23 cellular contexts compared by ENCODE assay signal in genomic region chr18:73315381-73315780, GRCh38.
"Had no signal": no experiment of that assay in that cellular context is flagged by ENCODE, and none has a peak within 500 bp of the region (broad histone marks: within the 10 kb centered on the region; RNA-seq: fewer than 3 reads in every experiment).

No MANE protein-coding gene starts in this region.

- H3K27ac ChIP-seq: RWPE1, SJSA1, SK-N-MC had no signal

- H3K4me3 ChIP-seq: MG63, SJSA1, SK-N-MC had no signal

- H3K27me3 ChIP-seq: MG63, SJSA1 had no signal

- H3K9me3 ChIP-seq: MG63, SJSA1 had no signal

- H3K4me1 ChIP-seq: SJSA1 had no signal

- H3K36me3 ChIP-seq: MG63, SJSA1 had no signal

- DNase-seq: IMR-90, Karpas-422, KG1, MG63, NCI-H1092, NCI-H1105 treated with DMSO at 0.1 percent for 48 hours, NCI-H1417 treated with DMSO at 0.1 percent for 48 hours, NCI-H146, NCI-H1694 treated with DMSO at 0.1 percent for 48 hours, NCI-H1930, NCI-H2081, NCI-H2107, NCI-H2227 treated with DMSO at 0.1 percent for 48 hours, NCI-H524, NCI-H526 treated with DMSO at 0.1 percent for 48 hours, NCI-H774, SIG-M5 had no signal

- ATAC-seq: HepG2, Panc1, PC-3 had no signal
